ENCODE assay signal across 1 cellular context in genomic region chr6:131383421-131384411, GRCh38.
TF ChIP-seq lines count a peak whose summit lies in the region.

No MANE protein-coding gene starts in this region.

TF ChIP-seq in H1, 55 proteins besides CTCF, POLR2A, EP300 and RAD21 (continued from another document):
- TF ChIP-seq USF2 (IDR thresholded peaks at IDR 0.05; ENCODE audit: low read length) (no peak), KDM1A (IDR thresholded peaks at IDR 0.05; ENCODE audit: borderline replicate concordance, low read length) (no peak), HDAC6 (IDR thresholded peaks at IDR 0.05; ENCODE audit: low read depth, low read length) (no peak)
